Comparison of ENCODE assay signal across 21 cellular contexts in genomic region chr3:102026656-102027055, GRCh38.
DNase-seq lines count a peak whose midpoint lies in the region; ATAC-seq, FAIRE-seq and TF ChIP-seq lines count a peak whose summit lies in the region.
"Had no signal": no experiment of that assay in that cellular context is flagged by ENCODE, and none has a peak within 500 bp of the region (broad histone marks: within the 10 kb centered on the region; RNA-seq: fewer than 3 reads in every experiment).

No MANE protein-coding gene starts in this region.

- ATAC-seq in activated B cell treated with CpG ODN at 0.5 μM for 24 hours (ENCODE audit: low read depth): no peak
- ATAC-seq in upper lobe of right lung: peak; percentile 67
- ATAC-seq in T-cell (replicated peaks in 1 of 4): no peak
- ATAC-seq: GM23338, Panc1 had no signal

- peak overlapping the region; percentile 1 for H3K27ac Mint-ChIP-seq in activated B cell treated with CpG ODN at 0.5 μM for 24 hours
- no peak overlapping the region for H3K27ac Mint-ChIP-seq in T-cell
- H3K27ac Mint-ChIP-seq: CD4-positive, alpha-beta memory T cell; GM23338 had no signal

- H3K36me3 Mint-ChIP-seq in activated B cell treated with CpG ODN at 0.5 μM for 24 hours (ENCODE audit: low read depth) (no peaks in the 10 kb centered on the region), T-cell (no peaks in the 10 kb centered on the region)
- H3K36me3 Mint-ChIP-seq: CD4-positive, alpha-beta memory T cell had no signal

- H3K79me2 ChIP-seq in osteoblast (ENCODE audit: insufficient read depth, low read length): no peaks in the 10 kb centered on the region

- no peak overlapping the region for H3K4me3 ChIP-seq in upper lobe of right lung
- no peak overlapping the region for H3K4me3 ChIP-seq in esophagus squamous epithelium
- no peak overlapping the region for H3K4me3 ChIP-seq in osteoblast (ENCODE audit: insufficient read depth, low read length)
- H3K4me3 ChIP-seq: GM23338, MG63 had no signal

- no peak for TF ChIP-seq CTCF in activated B cell treated with CpG ODN at 0.5 μM for 24 hours (IDR thresholded peaks at IDR 0.05)
- no peak for TF ChIP-seq CTCF in upper lobe of right lung (IDR thresholded peaks at IDR 0.05)
- no peak for TF ChIP-seq CTCF in esophagus squamous epithelium (IDR thresholded peaks at IDR 0.05)
- no peak for TF ChIP-seq CTCF in osteoblast (IDR thresholded peaks at IDR 0.05; ENCODE audit: extremely low read depth, low read depth, low read length)

- WGBS in esophagus squamous epithelium, 2 donors: 74 to 78% methylated on average over 4 of the region's 4 CpGs

- peak; percentile 35 for FAIRE-seq in GM12891 (lab: Jason Lieb, UNC)
- FAIRE-seq: GM12892, GM18507 had no signal

- POLR2A ChIA-PET in activated B cell treated with CpG ODN at 0.5 μM for 24 hours (lab: Charles Lee): interaction anchor here (0.9 kb wide), 1 partner anchor 11 kb away, joined by 4 read pairs; no protein-coding TSS in a partner anchor
- POLR2A ChIA-PET in T-cell (lab: Charles Lee): no interaction called here

- intact Hi-C loops in activated B cell treated with CpG ODN at 0.5 μM for 24 hours (cut with micrococcal nuclease) (loop anchor here (1.0 kb wide), 2 partner anchors 8 to 10 kb away; no protein-coding TSS in a partner anchor), upper lobe of right lung (cut with DNase I) (no loop called here), esophagus squamous epithelium (cut with DNase I) (no loop called here)

- no peaks in the 10 kb centered on the region for H4K20me1 ChIP-seq in osteoblast (ENCODE audit: insufficient read depth, low read length)

- H2AFZ ChIP-seq in osteoblast (ENCODE audit: low read length): no peak overlapping the region
- H2AFZ ChIP-seq: GM23338 had no signal

- H3K27ac ChIP-seq in upper lobe of right lung: no peak overlapping the region
- no peak overlapping the region for H3K27ac ChIP-seq in esophagus squamous epithelium
- H3K27ac ChIP-seq in osteoblast (ENCODE audit: low read depth, low read length): no peak overlapping the region

- no peaks in the 10 kb centered on the region for H3K27me3 Mint-ChIP-seq in activated B cell treated with CpG ODN at 0.5 μM for 24 hours
- no peaks in the 10 kb centered on the region for H3K27me3 Mint-ChIP-seq in T-cell
- H3K27me3 Mint-ChIP-seq: CD4-positive, alpha-beta memory T cell had no signal

- no peaks in the 10 kb centered on the region for H3K9me3 Mint-ChIP-seq in activated B cell treated with CpG ODN at 0.5 μM for 24 hours
- H3K9me3 Mint-ChIP-seq in T-cell: no peaks in the 10 kb centered on the region
- H3K9me3 Mint-ChIP-seq: GM23338 had no signal

- no peaks in the 10 kb centered on the region for H3K27me3 ChIP-seq in upper lobe of right lung
- no peaks in the 10 kb centered on the region for H3K27me3 ChIP-seq in esophagus squamous epithelium
- no peaks in the 10 kb centered on the region for H3K27me3 ChIP-seq in osteoblast (ENCODE audit: insufficient read depth, low read length)
- H3K27me3 ChIP-seq: MG63 had no signal

- H3K4me2 ChIP-seq in osteoblast (ENCODE audit: insufficient read depth, low read length): no peak overlapping the region
- H3K4me2 ChIP-seq: GM23338 had no signal

- DNase-seq in GM12891 (ENCODE audit: insufficient read length, low spot score) (no peak), MV-4-11 (lab: John Stamatoyannopoulos, UW) (peak; percentile 74), activated B cell treated with CpG ODN at 0.5 μM for 24 hours (no peak), upper lobe of right lung (no peak), T-cell (no peak), esophagus squamous epithelium (lab: John Stamatoyannopoulos, UW) (no peak), osteoblast (ENCODE audit: insufficient read length, low spot score, missing footprints) (no peak)
- DNase-seq: ACHN; CD4-positive, alpha-beta memory T cell; DMS53; EL; HCEC 1CT; Kasumi-1; MG63; NCI-H1694 treated with DMSO at 0.1 percent for 48 hours; NCI-H524; NCI-H82 had no signal

- H3K4me3 Mint-ChIP-seq in activated B cell treated with CpG ODN at 0.5 μM for 24 hours (no peak overlapping the region), T-cell (no peak overlapping the region)
- H3K4me3 Mint-ChIP-seq: CD4-positive, alpha-beta memory T cell; GM23338 had no signal

- H3K4me1 Mint-ChIP-seq in activated B cell treated with CpG ODN at 0.5 μM for 24 hours (peaks cover 35% of the 10 kb centered on the region), T-cell (peaks cover 0 to 6% (median 0%) of the 10 kb centered on the region in 3 donors)
- H3K4me1 Mint-ChIP-seq: CD4-positive, alpha-beta memory T cell had no signal

- H3K36me3 ChIP-seq in upper lobe of right lung: no peaks in the 10 kb centered on the region
- no peaks in the 10 kb centered on the region for H3K36me3 ChIP-seq in esophagus squamous epithelium
- H3K36me3 ChIP-seq in osteoblast (ENCODE audit: insufficient read depth, low read length): no peaks in the 10 kb centered on the region
- H3K36me3 ChIP-seq: MG63 had no signal

- TF ChIP-seq POLR2A in GM12891 (IDR thresholded peaks at IDR 0.05; ENCODE audit: low read depth, low read length) (no peak), esophagus squamous epithelium (IDR thresholded peaks at IDR 0.05) (no peak)

- H3K9me3 ChIP-seq in upper lobe of right lung: no peaks in the 10 kb centered on the region
- no peaks in the 10 kb centered on the region for H3K9me3 ChIP-seq in esophagus squamous epithelium
- H3K9me3 ChIP-seq in osteoblast (ENCODE audit: low read depth, low read length): no peaks in the 10 kb centered on the region

- H3K4me1 ChIP-seq in upper lobe of right lung (no peaks in the 10 kb centered on the region), esophagus squamous epithelium (no peaks in the 10 kb centered on the region), osteoblast (ENCODE audit: insufficient read depth, low read length) (no peaks in the 10 kb centered on the region)

- CTCF ChIA-PET in activated B cell treated with CpG ODN at 0.5 μM for 24 hours (lab: Charles Lee): no interaction called here
- CTCF ChIA-PET in T-cell (lab: Charles Lee): no interaction called here

TF ChIP-seq in GM12891, 5 proteins besides CTCF, POLR2A, EP300 and RAD21:
- TF ChIP-seq POU2F2 (IDR thresholded peaks at IDR 0.05; ENCODE audit: low read depth, low read length): no peak
- no peak for TF ChIP-seq PAX5 (IDR thresholded peaks at IDR 0.05; ENCODE audit: insufficient read depth, low read length, severe bottlenecking)
- no peak for TF ChIP-seq POLR2AphosphoS5 (IDR thresholded peaks at IDR 0.05; ENCODE audit: low read depth, low read length)
- TF ChIP-seq SPI1 (IDR thresholded peaks at IDR 0.05; ENCODE audit: low read depth, low read length): no peak
- TF ChIP-seq TAF1 (IDR thresholded peaks at IDR 0.05; ENCODE audit: low read depth, low read length): no peak
